Comparison of ENCODE assay signal across 8 cellular contexts in genomic region chr14:49619730-49620129, GRCh38. TPM values are rescaled to one million over a fixed set of nuclear protein-coding genes. Genes with fewer than 3 reads are reported as not detected.
DNase-seq lines count a peak whose midpoint lies in the region; ATAC-seq and TF ChIP-seq lines count a peak whose summit lies in the region.

No MANE protein-coding gene starts in this region.

- 0 to 1% methylated on average over 11 of the region's 11 CpGs for WGBS in esophagus squamous epithelium, 2 donors
- WGBS in psoas muscle, 3 donors = 1 to 2% (median 1%) methylated on average over 11 of the region's 11 CpGs

- H3K36me3 ChIP-seq in esophagus squamous epithelium (peaks cover 3 to 26% (median 7%) of the 10 kb centered on the region in 3 donors), psoas muscle (ENCODE audit: insufficient read depth in 1 of 2, low read depth in 1 of 2) (peaks cover 0 to 19% of the 10 kb centered on the region in 2 donors)

- no peak for ATAC-seq in psoas muscle

- no peak for TF ChIP-seq POLR2A in esophagus squamous epithelium (IDR thresholded peaks at IDR 0.05)

- DNase-seq in RWPE1 (ENCODE audit: low spot score) (no peak), esophagus squamous epithelium (lab: John Stamatoyannopoulos, UW) (no peak), psoas muscle (no peak), SK-N-DZ (ENCODE audit: low spot score) (no peak), cortex of kidney (lab: John Stamatoyannopoulos, UW) (no peak), retina (no peak), NCI-H2196 (lab: John Stamatoyannopoulos, UW; ENCODE audit: unreplicated experiment) (no peak)

- CTCF ChIA-PET in RWPE1 (lab: Yijun Ruan, JAX) = interaction anchor here (0.5 to 1.1 kb wide), 2 partner anchors 33 to 121 kb away, joined by 3 read pairs; no protein-coding TSS in a partner anchor

- H3K27me3 ChIP-seq in esophagus squamous epithelium = no peaks in the 10 kb centered on the region
- no peaks in the 10 kb centered on the region for H3K27me3 ChIP-seq in psoas muscle (ENCODE audit: insufficient read depth in 3 of 3, low read length in 2 of 3)

- H3K4me3 ChIP-seq in GM08714 (ENCODE audit: low read length) (peak overlapping the region; percentile 72), esophagus squamous epithelium (peak overlapping the region; percentile 51 to 93 (median 86)), psoas muscle (peak overlapping the region; percentile 80)

- H3K4me1 ChIP-seq in esophagus squamous epithelium (peaks cover 16 to 62% (median 31%) of the 10 kb centered on the region in 3 donors), psoas muscle (peaks cover 46% of the 10 kb centered on the region)

- TF ChIP-seq CTCF in RWPE1 (conservative IDR thresholded peaks at IDR 0.05; ENCODE audit: low read depth) (no peak), esophagus squamous epithelium (IDR thresholded peaks at IDR 0.05) (no peak), psoas muscle (IDR thresholded peaks at IDR 0.05) (no peak)

- POLR2A ChIA-PET in RWPE1 (lab: Yijun Ruan, JAX; ENCODE audit: low non-redundant PET) = interaction anchor here (0.6 to 1.6 kb wide), 8 partner anchors 16 to 149 kb away, joined by 3 to 10 read pairs (median 5); partner anchors contain the start of genes DNAAF2, KLHDC2, LRR1 and RPS29

- intact Hi-C loops in esophagus squamous epithelium (cut with DNase I) = no loop called here
- intact Hi-C loops in psoas muscle (cut with DNase I) = loop anchor here (5.0 to 10.0 kb wide), 2 partner anchors 32 to 495 kb away; partner anchors contain the start of genes RPS29 (in 1 of the 2) and VCPKMT (in 1 of the 2)

- H3K9me3 ChIP-seq in esophagus squamous epithelium = no peaks in the 10 kb centered on the region
- H3K9me3 ChIP-seq in psoas muscle = no peaks in the 10 kb centered on the region

- H3K27ac ChIP-seq in RWPE1 (peak overlapping the region; percentile 94), esophagus squamous epithelium (peak overlapping the region; percentile 92 to 97 (median 96)), psoas muscle (peak overlapping the region; percentile 96)

RNA-seq across cellular contexts. Expression of gene RPL36AL, which starts 0.7 kb away (rescaled TPM):
- total RNA-seq in esophagus squamous epithelium = 100 to 1,000 TPM; 188 to 260 (median 211) TPM
- 100 to 1,000 TPM in 3 of 4 donors, 10 to 100 TPM in 1; 84.6 to 178 (median 152) TPM for total RNA-seq in psoas muscle
- polyA plus RNA-seq in psoas muscle = 100 to 1,000 TPM; 366 to 522 (median 445) TPM
- 115 and 122 TPM in 2 replicates for polyA plus RNA-seq in SK-N-DZ (2014; cell fraction: cytosol; rRNA removed)
- polyA plus RNA-seq in SK-N-DZ (2014; cell fraction: nucleus; rRNA removed) = 54.9 and 58.3 TPM in 2 replicates

RNA-seq across cellular contexts. Expression of gene MGAT2, which starts 0.9 kb away (rescaled TPM):
- 10 to 100 TPM; 13.9 to 28.0 (median 19.7) TPM for total RNA-seq in esophagus squamous epithelium
- 10 to 100 TPM in 1 of 4 donors, 1 to 10 TPM in 3; 8.0 to 12.4 (median 9.3) TPM for total RNA-seq in psoas muscle
- 10 to 100 TPM in 2 of 3 donors, 1 to 10 TPM in 1; 5.5 to 11.4 (median 10.6) TPM for polyA plus RNA-seq in psoas muscle
- polyA plus RNA-seq in SK-N-DZ (2014; cell fraction: cytosol; rRNA removed) = 23.6 and 25.6 TPM in 2 replicates
- 13.4 and 15.9 TPM in 2 replicates for polyA plus RNA-seq in SK-N-DZ (2014; cell fraction: nucleus; rRNA removed)

RNA-seq across cellular contexts. Expression of gene DNAAF2, which starts 15.3 kb away (rescaled TPM):
- total RNA-seq in esophagus squamous epithelium = 10 to 100 TPM in 2 of 4 donors, 1 to 10 TPM in 2; 5.0 to 11.6 (median 9.6) TPM
- total RNA-seq in psoas muscle = 1 to 10 TPM; 4.0 to 6.0 (median 4.2) TPM
- polyA plus RNA-seq in psoas muscle = 10 to 100 TPM in 1 of 3 donors, 1 to 10 TPM in 2; 6.7 to 10.6 (median 9.5) TPM
- 30.3 and 32.2 TPM in 2 replicates for polyA plus RNA-seq in SK-N-DZ (2014; cell fraction: cytosol; rRNA removed)
- polyA plus RNA-seq in SK-N-DZ (2014; cell fraction: nucleus; rRNA removed) = 14.4 and 19.0 TPM in 2 replicates

RNA-seq across cellular contexts. Expression of gene LRR1, which starts 21.0 kb away (rescaled TPM):
- total RNA-seq in esophagus squamous epithelium (10 to 100 TPM in 2 of 4 donors, 1 to 10 TPM in 2; 5.5 to 19.8 (median 12.8) TPM), psoas muscle (1 to 10 TPM; 2.4 to 6.4 (median 4.7) TPM)
- polyA plus RNA-seq in psoas muscle = 1 to 10 TPM; 4.5 to 7.2 (median 5.6) TPM
- polyA plus RNA-seq in SK-N-DZ (2014; cell fraction: cytosol; rRNA removed) = 29.1 and 34.8 TPM in 2 replicates
- 16.7 and 20.4 TPM in 2 replicates for polyA plus RNA-seq in SK-N-DZ (2014; cell fraction: nucleus; rRNA removed)

RNA-seq across cellular contexts. Expression of gene RPS29, which starts 33.5 kb away (rescaled TPM):
- total RNA-seq in esophagus squamous epithelium = over 10,000 TPM in 1 of 4 donors, 1,000 to 10,000 TPM in 2, 100 to 1,000 TPM in 1; 911 to 13,326 (median 8,997) TPM
- total RNA-seq in psoas muscle = 1,000 to 10,000 TPM in 3 of 4 donors, 100 to 1,000 TPM in 1; 835 to 1,213 (median 1,105) TPM
- polyA plus RNA-seq in psoas muscle = 1,000 to 10,000 TPM; 2,670 to 3,711 (median 3,167) TPM
- polyA plus RNA-seq in SK-N-DZ (2014; cell fraction: cytosol; rRNA removed) = 7,281 and 7,959 TPM in 2 replicates
- polyA plus RNA-seq in SK-N-DZ (2014; cell fraction: nucleus; rRNA removed) = 4,100 and 8,176 TPM in 2 replicates
